Comparison of ENCODE assay signal across 30 cellular contexts in genomic region chr12:23585782-23586163, GRCh38.
DNase-seq lines count a peak whose midpoint lies in the region; ATAC-seq and FAIRE-seq lines count a peak whose summit lies in the region.
"Had no signal": no experiment of that assay in that cellular context is flagged by ENCODE, and none has a peak within 500 bp of the region (broad histone marks: within the 10 kb centered on the region; RNA-seq: fewer than 3 reads in every experiment).

No MANE protein-coding gene starts in this region.

- no peak overlapping the region for H3K4me3 ChIP-seq in H7 (ENCODE audit: insufficient read depth, low read depth, low read length)
- H3K4me3 ChIP-seq in NT2/D1 (ENCODE audit: insufficient read length, low read depth) = no peak overlapping the region
- peak overlapping the region; percentile 30 for H3K4me3 ChIP-seq in iPS-18a (ENCODE audit: low read length)
- H3K4me3 ChIP-seq: dorsolateral prefrontal cortex, HAP-1, heart right ventricle, left lung, right atrium auricular region, vagina had no signal

- ATAC-seq in HG03039 (IDR thresholded peaks at IDR 0.05; ENCODE audit: unreplicated experiment) (no peak), HG02642 (IDR thresholded peaks at IDR 0.05; ENCODE audit: poor library complexity, unreplicated experiment) (no peak)
- ATAC-seq: activated naive CD4-positive, alpha-beta T cell treated with anti-CD3 and anti-CD28 coated beads, Interleukin-2, amount 50 U/mL, for 72 hours; heart right ventricle; left lung; stimulated activated naive CD8-positive, alpha-beta T cell treated with anti-CD3 and anti-CD28 coated beads, Interleukin-15, amount 100 ng/mL, for 72 hours; T-cell had no signal

- peak overlapping the region; percentile 95 for H3K27ac ChIP-seq in iPS-18a (ENCODE audit: low read length)
- H3K27ac ChIP-seq: dorsolateral prefrontal cortex, heart right ventricle, left lung, parathyroid adenoma, right atrium auricular region, vagina, WERI-Rb-1 had no signal

- H3K9ac ChIP-seq in NT2/D1 (ENCODE audit: insufficient read length, low read depth) (no peak overlapping the region), iPS-18a (ENCODE audit: low read length) (peak overlapping the region; percentile 78)
- H3K9ac ChIP-seq: parathyroid adenoma had no signal

- H3K4me1 ChIP-seq in NT2/D1 (ENCODE audit: insufficient read depth, insufficient read length) (no peaks in the 10 kb centered on the region), iPS-18a (ENCODE audit: control insufficient read depth, low read depth, low read length) (peaks cover 23% of the 10 kb centered on the region)
- H3K4me1 ChIP-seq: heart right ventricle, left lung, parathyroid adenoma, right atrium auricular region, vagina had no signal

- H3K36me3 ChIP-seq in H7 (replicated peaks; ENCODE audit: control insufficient read depth, insufficient read depth, low read length) = no peaks in the 10 kb centered on the region
- no peaks in the 10 kb centered on the region for H3K36me3 ChIP-seq in NT2/D1 (ENCODE audit: insufficient read depth, insufficient read length, low read length)
- H3K36me3 ChIP-seq in iPS-18a (ENCODE audit: control insufficient read depth, low read depth, low read length) = no peaks in the 10 kb centered on the region
- H3K36me3 ChIP-seq: HAP-1, heart right ventricle, left lung, right atrium auricular region, vagina, WERI-Rb-1 had no signal

- peak; percentile 7 for DNase-seq in COLO668 (lab: John Stamatoyannopoulos, UW; ENCODE audit: unreplicated experiment)
- DNase-seq in H7 = peak; percentile 45
- DNase-seq in NT2/D1 (ENCODE audit: low read depth, low spot score) = peak; percentile 40
- no peak for DNase-seq in HTR-8/SVneo (ENCODE audit: insufficient read length, low spot score)
- no peak for DNase-seq in activated CD4-positive, alpha-beta T cell treated with anti-CD3 and anti-CD28 coated beads for 1 hour
- DNase-seq: activated CD4-positive, alpha-beta T cell treated with anti-CD3 and anti-CD28 coated beads, Interleukin-2, amount 10 ng/mL, durations not matched to agents 24 days and 14 days; activated CD8-positive, alpha-beta memory T cell treated with anti-CD3 and anti-CD28 coated beads for 24 hours; activated T-cell treated with anti-CD3 and anti-CD28 coated beads for 4 hours; amygdala; CD4-positive, alpha-beta memory T cell; dorsolateral prefrontal cortex; heart right ventricle; KBM-7; left lung; NCI-H1092; NCI-H1930; NCI-H226; stimulated activated CD4-positive, alpha-beta T cell treated with anti-CD3 and anti-CD28 coated beads, Interleukin-1b, Interleukin-23, amount 100 ng/mL, for 48 hours; stimulated activated naive CD8-positive, alpha-beta T cell treated with anti-CD3 and anti-CD28 coated beads, Interleukin-15, amount 100 ng/mL, for 72 hours; T-cell; WERI-Rb-1 had no signal

- H3K27me3 ChIP-seq in H7 (ENCODE audit: control insufficient read depth, insufficient read depth, low read length) (no peaks in the 10 kb centered on the region), NT2/D1 (ENCODE audit: insufficient read depth, insufficient read length) (no peaks in the 10 kb centered on the region), iPS-18a (ENCODE audit: control insufficient read depth, insufficient read depth, low read length) (no peaks in the 10 kb centered on the region)
- H3K27me3 ChIP-seq: dorsolateral prefrontal cortex, heart right ventricle, left lung, right atrium auricular region, vagina had no signal

- no peak for FAIRE-seq in HTR-8/SVneo (lab: Jason Lieb, UNC)
- FAIRE-seq: GM12891 had no signal

- H3K9me3 ChIP-seq in NT2/D1 (ENCODE audit: insufficient read depth, low read length) = peaks cover 5% of the 10 kb centered on the region; the same call in 1 of the 2 replicates
- no peaks in the 10 kb centered on the region for H3K9me3 ChIP-seq in iPS-18a (ENCODE audit: control insufficient read depth, low read depth, low read length)
- H3K9me3 ChIP-seq: HAP-1, heart right ventricle, left lung, right atrium auricular region, vagina had no signal

Comparison
In these comparisons a context has a peak if more than half of its experiments do, and no peak if none do; other contexts are left out.
1. DNase-seq: peak in COLO668 (single experiment), H7 (single experiment) and NT2/D1 (single experiment); none in HTR-8/SVneo (single experiment) and activated CD4-positive, alpha-beta T cell treated with anti-CD3 and anti-CD28 coated beads for 1 hour (single experiment).